In the genomic region with DNA sequence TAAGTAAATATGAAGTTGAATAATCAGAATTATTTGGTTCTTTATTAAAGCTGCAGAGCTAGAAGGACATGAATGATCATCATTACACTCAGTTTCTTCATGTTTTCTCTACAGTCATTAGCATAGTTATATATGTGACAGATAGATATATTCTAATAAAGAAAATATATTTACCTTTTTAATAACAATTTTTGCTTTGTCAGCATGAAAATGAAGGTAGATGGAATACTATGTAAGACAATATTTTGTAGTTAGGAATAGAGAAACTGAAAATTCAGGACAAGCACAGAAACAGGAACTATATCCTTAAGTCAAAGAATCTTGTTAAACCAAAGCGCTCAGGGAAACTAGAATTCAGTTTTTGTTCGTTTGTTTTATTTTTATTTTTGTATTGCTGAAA, we compare ENCODE assay signal across 31 cellular contexts.
"Had no signal": no experiment of that assay in that cellular context is flagged by ENCODE, and none has a peak within 500 bp of the region (broad histone marks: within the 10 kb centered on the region; RNA-seq: fewer than 3 reads in every experiment).

No MANE protein-coding gene starts in this region.

- H3K27ac Mint-ChIP-seq: natural killer cell; nephron; neural progenitor cell; progenitor cell of endocrine pancreas; stimulated activated memory B cell treated with anti-CD40 and anti-IgM and Interleukin-4, amounts not matched to agents 10 μg/mL and 1 μg/mL and 100 μg/mL, for 72 hours; stimulated activated naive CD8-positive, alpha-beta T cell treated with anti-CD3 and anti-CD28 coated beads, Interleukin-15, amount 100 ng/mL, for 72 hours; type B pancreatic cell had no signal

- H3K4me1 ChIP-seq: neural progenitor cell, parathyroid adenoma, psoas muscle, spleen, suprapubic skin, testis, tibial artery, transverse colon, upper lobe of right lung, uterus had no signal

- H3K27ac ChIP-seq: neural progenitor cell, ovary, parathyroid adenoma, psoas muscle, skin epidermis, spleen, suprapubic skin, testis, tibial artery, transverse colon, upper lobe of right lung, uterus had no signal

- DNase-seq: natural killer cell; occipital lobe; ovary; posterior cingulate gyrus; psoas muscle; right cardiac atrium; spleen; stimulated activated CD4-positive, alpha-beta T cell treated with anti-CD3 and anti-CD28 coated beads, Interleukin-12 subunit alpha, Interleukin-12 subunit beta, amount 100 ng/mL, for 4 hours; stimulated activated CD4-positive, alpha-beta T cell treated with anti-CD3 and anti-CD28 coated beads, Interleukin-1b, Interleukin-23, amount 100 ng/mL, for 48 hours; stimulated activated CD4-positive, alpha-beta T cell treated with anti-CD3 and anti-CD28 coated beads, Interleukin-4, amount 100 ng/mL, for 1 hour; stimulated activated CD4-positive, alpha-beta T cell treated with anti-CD3 and anti-CD28 coated beads, Interleukin-4, amount 100 ng/mL, for 4 hours; stimulated activated CD8-positive, alpha-beta memory T cell treated with anti-CD3 and anti-CD28 coated beads, Interleukin-4, amount 100 ng/mL, for 48 hours; stimulated activated naive CD4-positive, alpha-beta T cell; stimulated activated naive CD8-positive, alpha-beta T cell treated with anti-CD3 and anti-CD28 coated beads, Interleukin-15, amount 100 ng/mL, for 72 hours; stimulated activated naive CD8-positive, alpha-beta T cell treated with anti-CD3 and anti-CD28 coated beads, Interleukin-15, Interleukin-2, amounts not matched to agents 100 U/mL and 50 U/mL, for 24 hours; substantia nigra; testis; tibial artery; transverse colon; upper lobe of right lung; uterus had no signal

- H3K4me3 ChIP-seq: neural progenitor cell, ovary, psoas muscle, skin epidermis, smooth muscle cell, spleen, suprapubic skin, testis, tibial artery, transverse colon, upper lobe of right lung, uterus had no signal

- H3K27me3 Mint-ChIP-seq: progenitor cell of endocrine pancreas; stimulated activated memory B cell treated with anti-CD40 and anti-IgM and Interleukin-4, amounts not matched to agents 10 μg/mL and 1 μg/mL and 100 μg/mL, for 72 hours; stimulated activated naive CD8-positive, alpha-beta T cell treated with anti-CD3 and anti-CD28 coated beads, Interleukin-15, amount 100 ng/mL, for 72 hours; type B pancreatic cell had no signal

- H3K9me3 ChIP-seq: ovary, testis had no signal

- H3K4me3 Mint-ChIP-seq: natural killer cell; nephron; neural progenitor cell; stimulated activated memory B cell treated with anti-CD40 and anti-IgM and Interleukin-4, amounts not matched to agents 10 μg/mL and 1 μg/mL and 100 μg/mL, for 72 hours; stimulated activated naive CD8-positive, alpha-beta T cell treated with anti-CD3 and anti-CD28 coated beads, Interleukin-15, amount 100 ng/mL, for 72 hours; type B pancreatic cell had no signal

- H3K4me1 Mint-ChIP-seq: natural killer cell; nephron; neural progenitor cell; stimulated activated memory B cell treated with anti-CD40 and anti-IgM and Interleukin-4, amounts not matched to agents 10 μg/mL and 1 μg/mL and 100 μg/mL, for 72 hours; stimulated activated naive CD8-positive, alpha-beta T cell treated with anti-CD3 and anti-CD28 coated beads, Interleukin-15, amount 100 ng/mL, for 72 hours had no signal

- ATAC-seq: natural killer cell; psoas muscle; right cardiac atrium; sciatic nerve; stimulated activated memory B cell treated with anti-CD40 and anti-IgM and Interleukin-4, amounts not matched to agents 10 μg/mL and 1 μg/mL and 100 μg/mL, for 72 hours; stimulated activated naive CD8-positive, alpha-beta T cell treated with anti-CD3 and anti-CD28 coated beads, Interleukin-15, amount 100 ng/mL, for 72 hours; stimulated activated naive CD8-positive, alpha-beta T cell treated with anti-CD3 and anti-CD28 coated beads, Interleukin-15, Interleukin-2, amounts not matched to agents 100 U/mL and 50 U/mL, for 24 hours; upper lobe of right lung had no signal

- H3K36me3 Mint-ChIP-seq: neural progenitor cell; stimulated activated memory B cell treated with anti-CD40 and anti-IgM and Interleukin-4, amounts not matched to agents 10 μg/mL and 1 μg/mL and 100 μg/mL, for 72 hours; type B pancreatic cell had no signal

- H3K9me3 Mint-ChIP-seq: type B pancreatic cell had no signal

- H3K4me2 ChIP-seq: neural progenitor cell, smooth muscle cell had no signal
